ENCODE assay signal across 12 cellular contexts in genomic region chr5:71482132-71482531, GRCh38. TPM values are rescaled to one million over a fixed set of nuclear protein-coding genes. Genes with fewer than 3 reads are reported as not detected.
DNase-seq lines count a peak whose midpoint lies in the region; ATAC-seq and TF ChIP-seq lines count a peak whose summit lies in the region.
"Had no signal": no experiment of that assay in that cellular context is flagged by ENCODE, and none has a peak within 500 bp of the region (broad histone marks: within the 10 kb centered on the region; RNA-seq: fewer than 3 reads in every experiment).

No MANE protein-coding gene starts in this region.

- H3F3A ChIP-seq in SK-N-SH (replicated peaks; ENCODE audit: insufficient read depth) (peaks cover 27% of the 10 kb centered on the region), MM.1S (ENCODE audit: insufficient read depth, low read length) (no peaks in the 10 kb centered on the region)

- no peak overlapping the region for H3K4me3 Mint-ChIP-seq in natural killer cell
- H3K4me3 Mint-ChIP-seq: dendritic cell treated with granulocyte-macrophage colony-stimulating factor and Interleukin-4, amounts not matched to agents 40 ng/mL and 50 ng/mL, for 4 days; stimulated activated naive CD8-positive, alpha-beta T cell treated with anti-CD3 and anti-CD28 coated beads, Interleukin-15, Interleukin-2, amounts not matched to agents 100 ng/mL and 50 ng/mL, for 24 hours had no signal

- POLR2A ChIA-PET in SK-N-SH (lab: Yijun Ruan, JAX), result no interaction called here

- H3K27me3 Mint-ChIP-seq in natural killer cell (ENCODE audit: low read depth in 2 of 2), result no peaks in the 10 kb centered on the region
- H3K27me3 Mint-ChIP-seq: dendritic cell treated with granulocyte-macrophage colony-stimulating factor and Interleukin-4, amounts not matched to agents 40 ng/mL and 50 ng/mL, for 4 days; stimulated activated naive CD8-positive, alpha-beta T cell treated with anti-CD3 and anti-CD28 coated beads, Interleukin-15, Interleukin-2, amounts not matched to agents 100 ng/mL and 50 ng/mL, for 24 hours had no signal

- H3K79me2 ChIP-seq in SK-N-SH (ENCODE audit: insufficient read depth) (peaks cover 20% of the 10 kb centered on the region; the same call in 1 of the 2 replicates), MM.1S (ENCODE audit: low read length) (no peaks in the 10 kb centered on the region)

- 49% methylated on average over 2 of the region's 2 CpGs for WGBS in right cardiac atrium
- 31% methylated on average over 2 of the region's 2 CpGs for WGBS in SK-N-SH (ENCODE audit: low lambda C conversion rate)

- no peak for TF ChIP-seq EP300 in SK-N-SH (IDR thresholded peaks at IDR 0.05; ENCODE audit: borderline replicate concordance in 1 of 2, low read depth in 1 of 2, low read length in 1 of 2)

- no peak overlapping the region for H3K27ac Mint-ChIP-seq in natural killer cell
- H3K27ac Mint-ChIP-seq: stimulated activated naive CD8-positive, alpha-beta T cell treated with anti-CD3 and anti-CD28 coated beads, Interleukin-15, Interleukin-2, amounts not matched to agents 100 ng/mL and 50 ng/mL, for 24 hours had no signal

- peaks cover 4% of the 10 kb centered on the region for H3K4me1 ChIP-seq in right cardiac atrium (ENCODE audit: control insufficient read depth, insufficient read depth, low read length)
- peaks cover 0 to 4% of the 10 kb centered on the region in 2 donors for H3K4me1 ChIP-seq in right atrium auricular region
- peaks cover 0 to 22% of the 10 kb centered on the region in 2 experiments; a peak in 3 of 4 replicates for H3K4me1 ChIP-seq in SK-N-SH (ENCODE audit: control insufficient read depth in 1 of 2, insufficient read depth in 2 of 2, low read depth in 1 of 2, low read length in 1 of 2)
- no peaks in the 10 kb centered on the region for H3K4me1 ChIP-seq in MM.1S (ENCODE audit: low read length)

- H4K20me1 ChIP-seq in SK-N-SH (ENCODE audit: insufficient read depth) (peaks cover 7% of the 10 kb centered on the region), MM.1S (ENCODE audit: insufficient read depth, low read length) (no peaks in the 10 kb centered on the region)

- DNase-seq in right cardiac atrium (no peak), right atrium auricular region (ENCODE audit: low spot score) (no peak), SK-N-SH (no peak), foreskin fibroblast (peak; percentile 61 to 81), erythroblast (lab: John Stamatoyannopoulos, UW) (no peak), natural killer cell (no peak), MM.1S (no peak)
- no peak for DNase-seq in activated effector memory CD4-positive, alpha-beta T cell treated with Interleukin-2 at 50 U/mL for 16 hours
- DNase-seq: NCI-H187, T-helper 1 cell had no signal

- H3K27ac ChIP-seq in right cardiac atrium (ENCODE audit: low read length) (no peak overlapping the region), right atrium auricular region (no peak overlapping the region), SK-N-SH (ENCODE audit: low read depth in 2 of 2, low read length in 1 of 2) (peak overlapping the region in 1 of 2 experiments; percentile 69; a peak in 2 of 4 replicates), MM.1S (ENCODE audit: low read length) (no peak overlapping the region)

- intact Hi-C loops in right cardiac atrium (cut with DNase I) (no loop called here), natural killer cell (cut with micrococcal nuclease) (no loop called here)

- H2AFZ ChIP-seq in SK-N-SH (ENCODE audit: low read depth) (no peak overlapping the region), MM.1S (ENCODE audit: low read length) (no peak overlapping the region)

- H3K36me3 ChIP-seq in right atrium auricular region, result peaks cover 48% of the 10 kb centered on the region
- H3K36me3 ChIP-seq in SK-N-SH (replicated peaks in 1 of 2; ENCODE audit: control insufficient read depth in 1 of 2, insufficient read depth in 2 of 2, low read length in 1 of 2), result peaks cover 34 to 66% of the 10 kb centered on the region in 2 experiments
- peaks cover 5% of the 10 kb centered on the region; the same call in 1 of the 2 replicates for H3K36me3 ChIP-seq in MM.1S (replicated peaks; ENCODE audit: insufficient read depth, low read length)

- ATAC-seq in right cardiac atrium (peak; percentile 19 to 55), natural killer cell (no peak)

- H3K27me3 ChIP-seq in right cardiac atrium (ENCODE audit: control insufficient read depth, insufficient read depth), result no peaks in the 10 kb centered on the region
- no peaks in the 10 kb centered on the region for H3K27me3 ChIP-seq in right atrium auricular region
- no peaks in the 10 kb centered on the region for H3K27me3 ChIP-seq in SK-N-SH (ENCODE audit: insufficient read depth)
- no peaks in the 10 kb centered on the region for H3K27me3 ChIP-seq in MM.1S (replicated peaks; ENCODE audit: insufficient read depth, low read length)

- H3K9me3 ChIP-seq in right cardiac atrium (ENCODE audit: control insufficient read depth, low read length) (no peaks in the 10 kb centered on the region), right atrium auricular region (no peaks in the 10 kb centered on the region), SK-N-SH (no peaks in the 10 kb centered on the region), MM.1S (replicated peaks; ENCODE audit: insufficient read depth, low read length) (no peaks in the 10 kb centered on the region)

- CTCF ChIA-PET in SK-N-SH (lab: Yijun Ruan, JAX), result no interaction called here

- no peaks in the 10 kb centered on the region for H3K9me3 Mint-ChIP-seq in natural killer cell
- H3K9me3 Mint-ChIP-seq: dendritic cell treated with granulocyte-macrophage colony-stimulating factor and Interleukin-4, amounts not matched to agents 40 ng/mL and 50 ng/mL, for 4 days; stimulated activated naive CD8-positive, alpha-beta T cell treated with anti-CD3 and anti-CD28 coated beads, Interleukin-15, Interleukin-2, amounts not matched to agents 100 ng/mL and 50 ng/mL, for 24 hours had no signal

- TF ChIP-seq POLR2A in erythroblast (IDR thresholded peaks at IDR 0.05; ENCODE audit: low read length), result no peak

- no peak for TF ChIP-seq RAD21 in SK-N-SH (IDR thresholded peaks at IDR 0.05; ENCODE audit: low read length)

- no peak overlapping the region for H3K4me3 ChIP-seq in right cardiac atrium (ENCODE audit: low read length)
- H3K4me3 ChIP-seq in right atrium auricular region, result no peak overlapping the region
- no peak overlapping the region for H3K4me3 ChIP-seq in SK-N-SH (ENCODE audit: low read depth in 2 of 2, low read length in 1 of 2)
- no peak overlapping the region for H3K4me3 ChIP-seq in foreskin fibroblast (ENCODE audit: low read depth in 1 of 2, low read length in 2 of 2)
- H3K4me3 ChIP-seq in MM.1S (ENCODE audit: low read length), result no peak overlapping the region

- peaks cover 6 to 19% of the 10 kb centered on the region in 2 donors for H3K4me1 Mint-ChIP-seq in natural killer cell

- H3K9me2 ChIP-seq in SK-N-SH, result no peaks in the 10 kb centered on the region
- H3K9me2 ChIP-seq in MM.1S (replicated peaks; ENCODE audit: insufficient read depth, low read length), result no peaks in the 10 kb centered on the region

- H3K4me2 ChIP-seq in SK-N-SH, result peak overlapping the region; percentile 70
- H3K4me2 ChIP-seq in MM.1S (ENCODE audit: low read depth, low read length), result no peak overlapping the region

- peaks cover 12% of the 10 kb centered on the region for H3K36me3 Mint-ChIP-seq in natural killer cell

- no peak for TF ChIP-seq CTCF in right atrium auricular region (IDR thresholded peaks at IDR 0.05)
- TF ChIP-seq CTCF in SK-N-SH (IDR thresholded peaks at IDR 0.05), result no peak
- TF ChIP-seq CTCF in foreskin fibroblast (IDR thresholded peaks at IDR 0.05; ENCODE audit: low read depth, low read length), result no peak
- no peak for TF ChIP-seq CTCF in natural killer cell (IDR thresholded peaks at IDR 0.05)
- TF ChIP-seq CTCF in MM.1S (IDR thresholded peaks at IDR 0.05; ENCODE audit: low read length), result no peak

- no peak overlapping the region for H3K9ac ChIP-seq in SK-N-SH
- H3K9ac ChIP-seq in MM.1S (ENCODE audit: low read length), result no peak overlapping the region

TF ChIP-seq in SK-N-SH, 30 proteins besides CTCF, POLR2A, EP300 and RAD21:
- TF ChIP-seq RXRA (IDR thresholded peaks at IDR 0.05; ENCODE audit: borderline replicate concordance, low read depth) (no peak), TCF12 (IDR thresholded peaks at IDR 0.05) (peak; percentile 33; the same call in 1 of the 2 replicates), NFIC (IDR thresholded peaks at IDR 0.05; ENCODE audit: borderline replicate concordance) (peak; percentile 78)

RNA-seq across cellular contexts. Expression of gene BDP1, which starts 26.7 kb away (rescaled TPM):
- total RNA-seq in right cardiac atrium, result 10 to 100 TPM; 13.5 to 18.0 (median 15.0) TPM
- 9.2 TPM for polyA plus RNA-seq in right cardiac atrium
- total RNA-seq in right atrium auricular region, result 10 to 100 TPM; 11.8 to 20.1 TPM
- 4.4 and 5.8 TPM in 2 replicates for polyA plus RNA-seq in SK-N-SH (2012; rRNA removed)
- 6.2 and 7.3 TPM in 2 replicates for polyA plus RNA-seq in SK-N-SH (2012; cell fraction: cytosol; rRNA removed)
- polyA plus RNA-seq in SK-N-SH (2012; cell fraction: nucleus; rRNA removed), result 5.8 and 12.2 TPM in 2 replicates
- total RNA-seq in natural killer cell, result 10 to 100 TPM; 45.1 to 46.2 (median 45.8) TPM

Comparison
In these comparisons a context has a peak if more than half of its experiments do, and no peak if none do; other contexts are left out.
1. ATAC-seq: peak in right cardiac atrium (2 of 2); none in natural killer cell (0 of 3).
2. DNase-seq: peak in foreskin fibroblast (2 of 2); none in right cardiac atrium (0 of 3), right atrium auricular region (single experiment), SK-N-SH (single experiment), erythroblast (0 of 2), activated effector memory CD4-positive, alpha-beta T cell treated with Interleukin-2 at 50 U/mL for 16 hours (single experiment), natural killer cell (single experiment) and MM.1S (single experiment).